Comparison of ENCODE assay signal across 1 cellular context in the genomic region with DNA sequence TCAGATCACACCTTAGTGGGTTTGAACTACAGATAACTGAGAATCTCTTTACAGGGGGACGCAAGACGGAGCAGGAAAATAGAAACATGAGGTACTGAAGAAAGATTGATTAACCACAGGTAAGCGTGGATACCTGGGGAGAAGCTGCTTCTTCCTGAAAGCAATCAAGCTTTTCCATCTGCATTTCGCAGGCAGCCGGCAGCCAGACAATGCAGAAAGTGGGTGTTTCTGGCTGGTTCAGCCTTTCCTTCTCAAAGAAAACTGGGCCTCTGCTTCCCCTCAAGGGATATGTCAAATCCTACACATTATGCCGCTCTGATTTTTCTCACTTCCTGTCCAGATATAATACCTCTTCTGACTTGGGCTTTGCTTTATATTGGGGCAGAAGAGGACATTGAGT.
TF ChIP-seq lines count a peak whose summit lies in the region.

No MANE protein-coding gene starts in this region.

TF ChIP-seq in H1, 55 proteins besides CTCF, POLR2A, EP300 and RAD21:
- no peak for TF ChIP-seq CTBP2 (IDR thresholded peaks at IDR 0.05; ENCODE audit: borderline replicate concordance, insufficient read depth, insufficient read length, low read length)
- no peak for TF ChIP-seq CBX8 (IDR thresholded peaks at IDR 0.05; ENCODE audit: borderline replicate concordance, low read depth, low read length)
- no peak for TF ChIP-seq POLR2AphosphoS5 (IDR thresholded peaks at IDR 0.05; ENCODE audit: low read depth, low read length)
- TF ChIP-seq SP2 (IDR thresholded peaks at IDR 0.05; ENCODE audit: low read length) = no peak
- TF ChIP-seq, protein P1, sequence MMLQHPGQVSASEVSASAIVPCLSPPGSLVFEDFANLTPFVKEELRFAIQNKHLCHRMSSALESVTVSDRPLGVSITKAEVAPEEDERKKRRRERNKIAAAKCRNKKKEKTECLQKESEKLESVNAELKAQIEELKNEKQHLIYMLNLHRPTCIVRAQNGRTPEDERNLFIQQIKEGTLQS (IDR thresholded peaks at IDR 0.05; ENCODE audit: insufficient read depth, low read depth, low read length) = no peak
- peak; percentile 43 for TF ChIP-seq NANOG (IDR thresholded peaks at IDR 0.05; ENCODE audit: insufficient read depth, low read depth, low read length, poor library complexity, severe bottlenecking)
- TF ChIP-seq GTF2F1 (IDR thresholded peaks at IDR 0.05; ENCODE audit: borderline replicate concordance, low read depth, low read length) = no peak
